ENCODE assay signal across 1 cellular context in the genomic region with DNA sequence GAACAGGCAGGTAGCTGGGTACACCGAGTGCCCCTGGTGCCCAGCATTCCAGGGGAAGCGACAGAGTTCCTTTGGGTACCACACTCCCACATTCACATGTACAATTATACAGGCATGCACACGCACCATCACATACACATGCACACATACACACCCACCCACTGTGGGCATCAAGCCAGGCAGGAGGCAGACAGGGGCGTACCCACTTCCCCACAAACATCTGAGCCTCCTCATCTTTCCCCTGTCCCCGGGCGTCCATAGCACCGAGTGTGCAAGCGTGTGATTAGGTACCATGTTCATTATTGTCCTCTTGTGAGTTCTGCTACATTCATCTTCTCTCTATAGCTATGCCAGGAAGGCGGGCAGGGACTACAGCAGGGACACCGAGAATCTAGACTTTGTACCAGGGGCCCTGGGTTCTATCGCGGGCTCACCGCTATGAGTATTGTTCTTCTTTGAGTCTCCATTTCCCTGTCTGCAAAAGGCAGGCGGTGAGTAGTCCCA.
A peak's percentile ranks its signal among the peaks of the same experiment; 100 is the strongest.
TF ChIP-seq lines count a peak whose summit lies in the region.

No MANE protein-coding gene starts in this region.

TF ChIP-seq in HepG2, 621 proteins besides CTCF, POLR2A, EP300 and RAD21 (continues in another document):
- TF ChIP-seq SALL1 (CRISPR knock-in tag; IDR thresholded peaks at IDR 0.05), result no peak
- TF ChIP-seq NR2F2 (IDR thresholded peaks at IDR 0.05; ENCODE audit: borderline replicate concordance, low read depth), result no peak
- TF ChIP-seq NPAS2 (CRISPR knock-in tag; IDR thresholded peaks at IDR 0.05; ENCODE audit: borderline replicate concordance), result no peak
- TF ChIP-seq RFXANK (CRISPR knock-in tag; IDR thresholded peaks at IDR 0.05), result no peak
- 0 out of 2 replicates have a peak, but pooled peaks have one; percentile 16 for TF ChIP-seq ELF3 (CRISPR knock-in tag; IDR thresholded peaks at IDR 0.05)
- TF ChIP-seq ZC3H13 (CRISPR knock-in tag; IDR thresholded peaks at IDR 0.05), result no peak
- no peak for TF ChIP-seq ZFYVE20 (CRISPR knock-in tag; IDR thresholded peaks at IDR 0.05; ENCODE audit: borderline replicate concordance, low read depth)
- TF ChIP-seq THYN1 (CRISPR knock-in tag; IDR thresholded peaks at IDR 0.05; ENCODE audit: borderline replicate concordance, low read depth), result no peak
- TF ChIP-seq CENPX (CRISPR knock-in tag; IDR thresholded peaks at IDR 0.05), result no peak
- TF ChIP-seq HNF4G (IDR thresholded peaks at IDR 0.05; ENCODE audit: borderline replicate concordance, low read depth, low read length), result peak; percentile 60
- no peak; the same call in 1 of the 2 replicates for TF ChIP-seq HNF4G (CRISPR knock-in tag; IDR thresholded peaks at IDR 0.05; ENCODE audit: borderline replicate concordance, low read depth)
- TF ChIP-seq PHF21A (CRISPR knock-in tag; IDR thresholded peaks at IDR 0.05), result no peak
- TF ChIP-seq CREB1 (IDR thresholded peaks at IDR 0.05), result no peak
- TF ChIP-seq CREB1 (CRISPR knock-in tag; IDR thresholded peaks at IDR 0.05), result no peak
- TF ChIP-seq, protein P1, sequence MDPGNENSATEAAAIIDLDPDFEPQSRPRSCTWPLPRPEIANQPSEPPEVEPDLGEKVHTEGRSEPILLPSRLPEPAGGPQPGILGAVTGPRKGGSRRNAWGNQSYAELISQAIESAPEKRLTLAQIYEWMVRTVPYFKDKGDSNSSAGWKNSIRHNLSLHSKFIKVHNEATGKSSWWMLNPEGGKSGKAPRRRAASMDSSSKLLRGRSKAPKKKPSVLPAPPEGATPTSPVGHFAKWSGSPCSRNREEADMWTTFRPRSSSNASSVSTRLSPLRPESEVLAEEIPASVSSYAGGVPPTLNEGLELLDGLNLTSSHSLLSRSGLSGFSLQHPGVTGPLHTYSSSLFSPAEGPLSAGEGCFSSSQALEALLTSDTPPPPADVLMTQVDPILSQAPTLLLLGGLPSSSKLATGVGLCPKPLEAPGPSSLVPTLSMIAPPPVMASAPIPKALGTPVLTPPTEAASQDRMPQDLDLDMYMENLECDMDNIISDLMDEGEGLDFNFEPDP (CRISPR knock-in tag; conservative IDR thresholded peaks at IDR 0.05), result no peak
- no peak; the same call in 1 of the 2 replicates for TF ChIP-seq HDAC2 (CRISPR knock-in tag; IDR thresholded peaks at IDR 0.05)
- TF ChIP-seq ZBTB21 (CRISPR knock-in tag; IDR thresholded peaks at IDR 0.05), result no peak
- TF ChIP-seq, protein P2, sequence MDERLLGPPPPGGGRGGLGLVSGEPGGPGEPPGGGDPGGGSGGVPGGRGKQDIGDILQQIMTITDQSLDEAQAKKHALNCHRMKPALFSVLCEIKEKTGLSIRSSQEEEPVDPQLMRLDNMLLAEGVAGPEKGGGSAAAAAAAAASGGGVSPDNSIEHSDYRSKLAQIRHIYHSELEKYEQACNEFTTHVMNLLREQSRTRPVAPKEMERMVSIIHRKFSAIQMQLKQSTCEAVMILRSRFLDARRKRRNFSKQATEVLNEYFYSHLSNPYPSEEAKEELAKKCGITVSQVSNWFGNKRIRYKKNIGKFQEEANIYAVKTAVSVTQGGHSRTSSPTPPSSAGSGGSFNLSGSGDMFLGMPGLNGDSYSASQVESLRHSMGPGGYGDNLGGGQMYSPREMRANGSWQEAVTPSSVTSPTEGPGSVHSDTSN (CRISPR knock-in tag; IDR thresholded peaks at IDR 0.05), result no peak
- TF ChIP-seq, protein P3, sequence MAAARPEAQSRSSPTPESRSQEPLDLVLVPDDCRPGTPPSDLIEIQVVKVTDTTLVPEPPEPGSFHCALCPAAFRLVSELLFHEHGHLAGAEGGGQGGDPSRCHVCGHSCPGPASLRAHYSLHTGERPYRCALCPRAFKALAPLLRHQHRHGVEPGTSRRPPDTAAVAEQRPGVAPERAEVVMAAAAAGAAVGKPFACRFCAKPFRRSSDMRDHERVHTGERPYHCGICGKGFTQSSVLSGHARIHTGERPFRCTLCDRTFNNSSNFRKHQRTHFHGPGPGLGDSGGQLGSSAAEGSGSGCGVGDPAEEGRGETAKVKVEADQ (CRISPR knock-in tag; IDR thresholded peaks at IDR 0.05; ENCODE audit: borderline replicate concordance), result no peak
- TF ChIP-seq MATR3 (CRISPR knock-in tag; IDR thresholded peaks at IDR 0.05), result no peak
- no peak for TF ChIP-seq KLF6 (CRISPR knock-in tag; IDR thresholded peaks at IDR 0.05)
- TF ChIP-seq, protein P4, sequence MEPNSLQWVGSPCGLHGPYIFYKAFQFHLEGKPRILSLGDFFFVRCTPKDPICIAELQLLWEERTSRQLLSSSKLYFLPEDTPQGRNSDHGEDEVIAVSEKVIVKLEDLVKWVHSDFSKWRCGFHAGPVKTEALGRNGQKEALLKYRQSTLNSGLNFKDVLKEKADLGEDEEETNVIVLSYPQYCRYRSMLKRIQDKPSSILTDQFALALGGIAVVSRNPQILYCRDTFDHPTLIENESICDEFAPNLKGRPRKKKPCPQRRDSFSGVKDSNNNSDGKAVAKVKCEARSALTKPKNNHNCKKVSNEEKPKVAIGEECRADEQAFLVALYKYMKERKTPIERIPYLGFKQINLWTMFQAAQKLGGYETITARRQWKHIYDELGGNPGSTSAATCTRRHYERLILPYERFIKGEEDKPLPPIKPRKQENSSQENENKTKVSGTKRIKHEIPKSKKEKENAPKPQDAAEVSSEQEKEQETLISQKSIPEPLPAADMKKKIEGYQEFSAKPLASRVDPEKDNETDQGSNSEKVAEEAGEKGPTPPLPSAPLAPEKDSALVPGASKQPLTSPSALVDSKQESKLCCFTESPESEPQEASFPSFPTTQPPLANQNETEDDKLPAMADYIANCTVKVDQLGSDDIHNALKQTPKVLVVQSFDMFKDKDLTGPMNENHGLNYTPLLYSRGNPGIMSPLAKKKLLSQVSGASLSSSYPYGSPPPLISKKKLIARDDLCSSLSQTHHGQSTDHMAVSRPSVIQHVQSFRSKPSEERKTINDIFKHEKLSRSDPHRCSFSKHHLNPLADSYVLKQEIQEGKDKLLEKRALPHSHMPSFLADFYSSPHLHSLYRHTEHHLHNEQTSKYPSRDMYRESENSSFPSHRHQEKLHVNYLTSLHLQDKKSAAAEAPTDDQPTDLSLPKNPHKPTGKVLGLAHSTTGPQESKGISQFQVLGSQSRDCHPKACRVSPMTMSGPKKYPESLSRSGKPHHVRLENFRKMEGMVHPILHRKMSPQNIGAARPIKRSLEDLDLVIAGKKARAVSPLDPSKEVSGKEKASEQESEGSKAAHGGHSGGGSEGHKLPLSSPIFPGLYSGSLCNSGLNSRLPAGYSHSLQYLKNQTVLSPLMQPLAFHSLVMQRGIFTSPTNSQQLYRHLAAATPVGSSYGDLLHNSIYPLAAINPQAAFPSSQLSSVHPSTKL (CRISPR knock-in tag; IDR thresholded peaks at IDR 0.05), result peak; percentile 15; the same call in 1 of the 2 replicates
- no peak for TF ChIP-seq KAT2B (IDR thresholded peaks at IDR 0.05; ENCODE audit: borderline replicate concordance, low read depth, low read length)
- TF ChIP-seq ZSCAN30 (CRISPR knock-in tag; IDR thresholded peaks at IDR 0.05), result no peak
- no peak for TF ChIP-seq SMARCC2 (IDR thresholded peaks at IDR 0.05)
- TF ChIP-seq CENPT (CRISPR knock-in tag; IDR thresholded peaks at IDR 0.05; ENCODE audit: low read depth), result no peak
- no peak for TF ChIP-seq NR2F6 (IDR thresholded peaks at IDR 0.05)
- no peak for TF ChIP-seq NR2F6 (CRISPR knock-in tag; IDR thresholded peaks at IDR 0.05)
- TF ChIP-seq, protein P5, sequence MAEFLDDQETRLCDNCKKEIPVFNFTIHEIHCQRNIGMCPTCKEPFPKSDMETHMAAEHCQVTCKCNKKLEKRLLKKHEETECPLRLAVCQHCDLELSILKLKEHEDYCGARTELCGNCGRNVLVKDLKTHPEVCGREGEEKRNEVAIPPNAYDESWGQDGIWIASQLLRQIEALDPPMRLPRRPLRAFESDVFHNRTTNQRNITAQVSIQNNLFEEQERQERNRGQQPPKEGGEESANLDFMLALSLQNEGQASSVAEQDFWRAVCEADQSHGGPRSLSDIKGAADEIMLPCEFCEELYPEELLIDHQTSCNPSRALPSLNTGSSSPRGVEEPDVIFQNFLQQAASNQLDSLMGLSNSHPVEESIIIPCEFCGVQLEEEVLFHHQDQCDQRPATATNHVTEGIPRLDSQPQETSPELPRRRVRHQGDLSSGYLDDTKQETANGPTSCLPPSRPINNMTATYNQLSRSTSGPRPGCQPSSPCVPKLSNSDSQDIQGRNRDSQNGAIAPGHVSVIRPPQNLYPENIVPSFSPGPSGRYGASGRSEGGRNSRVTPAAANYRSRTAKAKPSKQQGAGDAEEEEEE (CRISPR knock-in tag; IDR thresholded peaks at IDR 0.05; ENCODE audit: borderline replicate concordance), result 0 out of 2 replicates have a peak, but pooled peaks have one; percentile 30
- TF ChIP-seq ZNF558 (CRISPR knock-in tag; IDR thresholded peaks at IDR 0.05; ENCODE audit: borderline replicate concordance), result no peak
- no peak for TF ChIP-seq NR3C1 (CRISPR knock-in tag; IDR thresholded peaks at IDR 0.05)
- TF ChIP-seq, protein P6, sequence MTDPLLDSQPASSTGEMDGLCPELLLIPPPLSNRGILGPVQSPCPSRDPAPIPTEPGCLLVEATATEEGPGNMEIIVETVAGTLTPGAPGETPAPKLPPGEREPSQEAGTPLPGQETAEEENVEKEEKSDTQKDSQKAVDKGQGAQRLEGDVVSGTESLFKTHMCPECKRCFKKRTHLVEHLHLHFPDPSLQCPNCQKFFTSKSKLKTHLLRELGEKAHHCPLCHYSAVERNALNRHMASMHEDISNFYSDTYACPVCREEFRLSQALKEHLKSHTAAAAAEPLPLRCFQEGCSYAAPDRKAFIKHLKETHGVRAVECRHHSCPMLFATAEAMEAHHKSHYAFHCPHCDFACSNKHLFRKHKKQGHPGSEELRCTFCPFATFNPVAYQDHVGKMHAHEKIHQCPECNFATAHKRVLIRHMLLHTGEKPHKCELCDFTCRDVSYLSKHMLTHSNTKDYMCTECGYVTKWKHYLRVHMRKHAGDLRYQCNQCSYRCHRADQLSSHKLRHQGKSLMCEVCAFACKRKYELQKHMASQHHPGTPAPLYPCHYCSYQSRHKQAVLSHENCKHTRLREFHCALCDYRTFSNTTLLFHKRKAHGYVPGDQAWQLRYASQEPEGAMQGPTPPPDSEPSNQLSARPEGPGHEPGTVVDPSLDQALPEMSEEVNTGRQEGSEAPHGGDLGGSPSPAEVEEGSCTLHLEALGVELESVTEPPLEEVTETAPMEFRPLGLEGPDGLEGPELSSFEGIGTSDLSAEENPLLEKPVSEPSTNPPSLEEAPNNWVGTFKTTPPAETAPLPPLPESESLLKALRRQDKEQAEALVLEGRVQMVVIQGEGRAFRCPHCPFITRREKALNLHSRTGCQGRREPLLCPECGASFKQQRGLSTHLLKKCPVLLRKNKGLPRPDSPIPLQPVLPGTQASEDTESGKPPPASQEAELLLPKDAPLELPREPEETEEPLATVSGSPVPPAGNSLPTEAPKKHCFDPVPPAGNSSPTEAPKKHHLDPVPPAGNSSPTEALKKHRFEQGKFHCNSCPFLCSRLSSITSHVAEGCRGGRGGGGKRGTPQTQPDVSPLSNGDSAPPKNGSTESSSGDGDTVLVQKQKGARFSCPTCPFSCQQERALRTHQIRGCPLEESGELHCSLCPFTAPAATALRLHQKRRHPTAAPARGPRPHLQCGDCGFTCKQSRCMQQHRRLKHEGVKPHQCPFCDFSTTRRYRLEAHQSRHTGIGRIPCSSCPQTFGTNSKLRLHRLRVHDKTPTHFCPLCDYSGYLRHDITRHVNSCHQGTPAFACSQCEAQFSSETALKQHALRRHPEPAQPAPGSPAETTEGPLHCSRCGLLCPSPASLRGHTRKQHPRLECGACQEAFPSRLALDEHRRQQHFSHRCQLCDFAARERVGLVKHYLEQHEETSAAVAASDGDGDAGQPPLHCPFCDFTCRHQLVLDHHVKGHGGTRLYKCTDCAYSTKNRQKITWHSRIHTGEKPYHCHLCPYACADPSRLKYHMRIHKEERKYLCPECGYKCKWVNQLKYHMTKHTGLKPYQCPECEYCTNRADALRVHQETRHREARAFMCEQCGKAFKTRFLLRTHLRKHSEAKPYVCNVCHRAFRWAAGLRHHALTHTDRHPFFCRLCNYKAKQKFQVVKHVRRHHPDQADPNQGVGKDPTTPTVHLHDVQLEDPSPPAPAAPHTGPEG (CRISPR knock-in tag; IDR thresholded peaks at IDR 0.05), result no peak
- TF ChIP-seq PAWR (CRISPR knock-in tag; IDR thresholded peaks at IDR 0.05; ENCODE audit: borderline replicate concordance), result no peak
- no peak for TF ChIP-seq GLI4 (CRISPR knock-in tag; IDR thresholded peaks at IDR 0.05; ENCODE audit: borderline replicate concordance)
- no peak for TF ChIP-seq HNRNPH1 (optimal IDR thresholded peaks at IDR 0.05; ENCODE audit: low read depth, low read length)
- no peak for TF ChIP-seq HIVEP1 (CRISPR knock-in tag; IDR thresholded peaks at IDR 0.05)
- no peak for TF ChIP-seq CEBPB (IDR thresholded peaks at IDR 0.05; ENCODE audit: borderline replicate concordance, low read depth, low read length)
- TF ChIP-seq, protein P7, sequence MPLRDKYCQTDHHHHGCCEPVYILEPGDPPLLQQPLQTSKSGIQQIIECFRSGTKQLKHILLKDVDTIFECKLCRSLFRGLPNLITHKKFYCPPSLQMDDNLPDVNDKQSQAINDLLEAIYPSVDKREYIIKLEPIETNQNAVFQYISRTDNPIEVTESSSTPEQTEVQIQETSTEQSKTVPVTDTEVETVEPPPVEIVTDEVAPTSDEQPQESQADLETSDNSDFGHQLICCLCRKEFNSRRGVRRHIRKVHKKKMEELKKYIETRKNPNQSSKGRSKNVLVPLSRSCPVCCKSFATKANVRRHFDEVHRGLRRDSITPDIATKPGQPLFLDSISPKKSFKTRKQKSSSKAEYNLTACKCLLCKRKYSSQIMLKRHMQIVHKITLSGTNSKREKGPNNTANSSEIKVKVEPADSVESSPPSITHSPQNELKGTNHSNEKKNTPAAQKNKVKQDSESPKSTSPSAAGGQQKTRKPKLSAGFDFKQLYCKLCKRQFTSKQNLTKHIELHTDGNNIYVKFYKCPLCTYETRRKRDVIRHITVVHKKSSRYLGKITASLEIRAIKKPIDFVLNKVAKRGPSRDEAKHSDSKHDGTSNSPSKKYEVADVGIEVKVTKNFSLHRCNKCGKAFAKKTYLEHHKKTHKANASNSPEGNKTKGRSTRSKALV (CRISPR knock-in tag; IDR thresholded peaks at IDR 0.05), result no peak
- no peak for TF ChIP-seq HHEX (CRISPR knock-in tag; IDR thresholded peaks at IDR 0.05)
- TF ChIP-seq RFX5 (IDR thresholded peaks at IDR 0.05; ENCODE audit: low read depth, low read length), result no peak
- TF ChIP-seq NFIC (IDR thresholded peaks at IDR 0.05; ENCODE audit: low read length), result no peak
- no peak for TF ChIP-seq LCORL (IDR thresholded peaks at IDR 0.05)
- no peak for TF ChIP-seq LCORL (CRISPR knock-in tag; IDR thresholded peaks at IDR 0.05)
- no peak for TF ChIP-seq ZSCAN22 (CRISPR knock-in tag; IDR thresholded peaks at IDR 0.05)
- TF ChIP-seq ZC3H4 (CRISPR knock-in tag; IDR thresholded peaks at IDR 0.05; ENCODE audit: borderline replicate concordance), result no peak
- no peak for TF ChIP-seq NFKB2 (CRISPR knock-in tag; IDR thresholded peaks at IDR 0.05; ENCODE audit: borderline replicate concordance)
- TF ChIP-seq ZNF788 (CRISPR knock-in tag; IDR thresholded peaks at IDR 0.05; ENCODE audit: borderline replicate concordance), result no peak
- no peak for TF ChIP-seq SRSF1 (optimal IDR thresholded peaks at IDR 0.05; ENCODE audit: low read depth, low read length)
- no peak for TF ChIP-seq CBX5 (CRISPR knock-in tag; IDR thresholded peaks at IDR 0.05; ENCODE audit: borderline replicate concordance)
- TF ChIP-seq SRY (CRISPR knock-in tag; IDR thresholded peaks at IDR 0.05), result no peak
